ENCODE assay signal across 9 cellular contexts in the genomic region with DNA sequence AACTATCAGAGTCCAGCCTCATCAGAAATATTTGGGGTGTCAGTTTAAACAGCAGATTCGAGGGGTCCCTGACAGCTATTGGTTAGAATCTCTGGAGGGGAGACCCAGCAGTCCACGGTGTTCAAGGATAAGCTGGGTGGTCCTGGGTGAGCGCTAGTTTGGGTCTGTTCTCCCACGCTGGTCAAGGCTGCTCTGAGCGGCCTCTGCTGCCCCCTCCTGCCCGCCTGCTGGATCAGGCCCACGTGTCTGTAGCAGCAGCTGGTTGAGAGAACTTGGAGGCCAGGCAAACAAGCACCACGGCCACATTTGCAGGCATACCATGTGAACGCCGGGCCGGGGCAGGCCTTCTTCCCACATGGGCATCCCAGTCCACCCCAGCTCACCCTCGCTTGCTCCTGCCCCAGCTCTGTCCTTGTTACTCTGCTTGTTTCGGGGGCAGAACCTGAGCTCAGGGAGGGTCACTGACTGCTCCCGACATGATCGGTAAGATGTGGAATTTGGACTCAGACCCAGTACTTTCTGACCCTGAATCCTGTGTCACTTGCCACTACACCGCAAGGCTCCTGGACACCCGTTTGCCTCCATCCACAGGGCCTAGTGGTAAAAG. TPM values are rescaled to one million over a fixed set of nuclear protein-coding genes. Genes with fewer than 3 reads are reported as not detected.
DNase-seq lines count a peak whose midpoint lies in the region; ATAC-seq and TF ChIP-seq lines count a peak whose summit lies in the region.
"Had no signal": no experiment of that assay in that cellular context is flagged by ENCODE, and none has a peak within 500 bp of the region (broad histone marks: within the 10 kb centered on the region; RNA-seq: fewer than 3 reads in every experiment).

No MANE protein-coding gene starts in this region.

- H3K4me1 Mint-ChIP-seq in activated CD4-positive, alpha-beta memory T cell treated with anti-CD3 and anti-CD28 coated beads for 36 hours (ENCODE audit: low read depth): peaks cover 3% of the 10 kb centered on the region
- H3K4me1 Mint-ChIP-seq in progenitor cell of endocrine pancreas (ENCODE audit: low read depth): no peaks in the 10 kb centered on the region
- peaks cover 21% of the 10 kb centered on the region for H3K4me1 Mint-ChIP-seq in CD4-positive, alpha-beta T cell (ENCODE audit: low read depth)

- no peak overlapping the region for H2AFZ ChIP-seq in Karpas-422 (ENCODE audit: low read length)

- H3K79me2 ChIP-seq in Karpas-422 (ENCODE audit: low read length): no peaks in the 10 kb centered on the region

- H3K9me3 Mint-ChIP-seq in activated CD4-positive, alpha-beta memory T cell treated with anti-CD3 and anti-CD28 coated beads for 36 hours: no peaks in the 10 kb centered on the region
- H3K9me3 Mint-ChIP-seq in progenitor cell of endocrine pancreas (ENCODE audit: low read depth): no peaks in the 10 kb centered on the region
- H3K9me3 Mint-ChIP-seq in CD4-positive, alpha-beta T cell: no peaks in the 10 kb centered on the region

- no peak overlapping the region for H3K4me3 Mint-ChIP-seq in activated CD4-positive, alpha-beta memory T cell treated with anti-CD3 and anti-CD28 coated beads for 36 hours
- no peak overlapping the region for H3K4me3 Mint-ChIP-seq in progenitor cell of endocrine pancreas (ENCODE audit: low read depth)
- H3K4me3 Mint-ChIP-seq in CD4-positive, alpha-beta T cell: no peak overlapping the region
- H3K4me3 Mint-ChIP-seq: CD4-positive, CD25-positive, alpha-beta regulatory T cell had no signal

- CTCF ChIA-PET in activated CD4-positive, alpha-beta memory T cell treated with anti-CD3 and anti-CD28 coated beads for 36 hours (lab: Charles Lee): interaction anchor here (0.8 to 2.8 kb wide), 15 partner anchors 10 to 697 kb away, joined by 3 to 12 read pairs (median 5); no protein-coding TSS in a partner anchor
- CTCF ChIA-PET in CD4-positive, alpha-beta T cell (lab: Charles Lee): no interaction called here

- no peak overlapping the region for H3K4me2 ChIP-seq in Karpas-422 (ENCODE audit: low read depth, low read length, poor library complexity, severe bottlenecking)

- H3K27me3 ChIP-seq in Karpas-422 (ENCODE audit: low read length): no peaks in the 10 kb centered on the region
- peaks cover 79% of the 10 kb centered on the region for H3K27me3 ChIP-seq in CD4-positive, alpha-beta T cell (ENCODE audit: control insufficient read depth, insufficient read depth, low read length)

- H3K9ac ChIP-seq in Karpas-422 (ENCODE audit: low read length): no peak overlapping the region

- POLR2A ChIA-PET in activated CD4-positive, alpha-beta memory T cell treated with anti-CD3 and anti-CD28 coated beads for 36 hours (lab: Charles Lee): no interaction called here
- POLR2A ChIA-PET in CD4-positive, alpha-beta T cell (lab: Charles Lee): no interaction called here

- H3K9me2 ChIP-seq in Karpas-422 (replicated peaks; ENCODE audit: insufficient read depth, low read length): no peaks in the 10 kb centered on the region

- peak; percentile 21 for DNase-seq in NCI-H2227 (lab: John Stamatoyannopoulos, UW; ENCODE audit: unreplicated experiment)
- no peak for DNase-seq in NCI-H2227 treated with DMSO at 0.1 percent for 48 hours (lab: John Stamatoyannopoulos, UW)
- DNase-seq in Karpas-422: peak; percentile 73
- DNase-seq in activated CD4-positive, alpha-beta memory T cell treated with anti-CD3 and anti-CD28 coated beads for 36 hours: peak; percentile 56
- DNase-seq in head of caudate nucleus: peak; percentile 51 to 87 (median 75)
- peak; percentile 56 for DNase-seq in progenitor cell of endocrine pancreas (ENCODE audit: low spot score, unreplicated experiment)
- DNase-seq in CD4-positive, alpha-beta T cell: no peak

- ATAC-seq in HG03280 (IDR thresholded peaks at IDR 0.05; ENCODE audit: unreplicated experiment): no peak
- ATAC-seq in CD4-positive, alpha-beta T cell (ENCODE audit: poor library complexity): no peak

- H3K27ac Mint-ChIP-seq in activated CD4-positive, alpha-beta memory T cell treated with anti-CD3 and anti-CD28 coated beads for 36 hours: no peak overlapping the region
- no peak overlapping the region for H3K27ac Mint-ChIP-seq in progenitor cell of endocrine pancreas
- no peak overlapping the region for H3K27ac Mint-ChIP-seq in CD4-positive, alpha-beta T cell
- H3K27ac Mint-ChIP-seq: CD4-positive, CD25-positive, alpha-beta regulatory T cell had no signal

- no peaks in the 10 kb centered on the region for H3K36me3 Mint-ChIP-seq in activated CD4-positive, alpha-beta memory T cell treated with anti-CD3 and anti-CD28 coated beads for 36 hours
- H3K36me3 Mint-ChIP-seq in progenitor cell of endocrine pancreas (ENCODE audit: insufficient read depth): no peaks in the 10 kb centered on the region
- no peaks in the 10 kb centered on the region for H3K36me3 Mint-ChIP-seq in CD4-positive, alpha-beta T cell (ENCODE audit: low read depth)
- H3K36me3 Mint-ChIP-seq: CD4-positive, CD25-positive, alpha-beta regulatory T cell had no signal

- intact Hi-C loops in activated CD4-positive, alpha-beta memory T cell treated with anti-CD3 and anti-CD28 coated beads for 36 hours (cut with micrococcal nuclease): loop anchor here (1.0 to 10.0 kb wide), 2 partner anchors 177 to 473 kb away; no protein-coding TSS in a partner anchor
- intact Hi-C loops in head of caudate nucleus (cut with DNase I): loop anchor here (2.0 to 5.0 kb wide), 2 partner anchors 177 to 445 kb away; no protein-coding TSS in a partner anchor
- intact Hi-C loops in CD4-positive, alpha-beta T cell (cut with DNase I, micrococcal nuclease): loop anchor here in 1 of 2 experiments (10.0 kb wide), 1 partner anchor 693 kb away; no protein-coding TSS in a partner anchor

- no peak overlapping the region for H3K4me3 ChIP-seq in Karpas-422 (ENCODE audit: low read length)

- peak; percentile 81 for TF ChIP-seq CTCF in progenitor cell of endocrine pancreas (IDR thresholded peaks at IDR 0.05; ENCODE audit: unreplicated experiment)
- no peak for TF ChIP-seq CTCF in CD4-positive, alpha-beta T cell (IDR thresholded peaks at IDR 0.05)

- H4K20me1 ChIP-seq in Karpas-422 (ENCODE audit: insufficient read depth, low read depth, low read length): no peaks in the 10 kb centered on the region

- peaks cover 59% of the 10 kb centered on the region for H3K27me3 Mint-ChIP-seq in activated CD4-positive, alpha-beta memory T cell treated with anti-CD3 and anti-CD28 coated beads for 36 hours
- H3K27me3 Mint-ChIP-seq in progenitor cell of endocrine pancreas: peaks cover 90% of the 10 kb centered on the region
- peaks cover 74% of the 10 kb centered on the region for H3K27me3 Mint-ChIP-seq in CD4-positive, alpha-beta T cell

- no peaks in the 10 kb centered on the region for H3K4me1 ChIP-seq in Karpas-422 (ENCODE audit: low read length)

- no peak overlapping the region for H3K27ac ChIP-seq in Karpas-422 (ENCODE audit: low read length)
- H3K27ac ChIP-seq in CD4-positive, alpha-beta T cell (ENCODE audit: low read depth, low read length): no peak overlapping the region

- no peaks in the 10 kb centered on the region for H3K9me3 ChIP-seq in Karpas-422 (ENCODE audit: low read length)
- H3K9me3 ChIP-seq in CD4-positive, alpha-beta T cell (ENCODE audit: control insufficient read depth, low read length): no peaks in the 10 kb centered on the region

- H3K36me3 ChIP-seq in Karpas-422 (ENCODE audit: insufficient read depth, low read length): no peaks in the 10 kb centered on the region

RNA-seq across cellular contexts. Expression of gene FOXF1, which starts 7.4 kb away (rescaled TPM):
- total RNA-seq in Karpas-422 (2014; rRNA removed; shearing (Covaris generic); ENCODE audit: low replicate concordance): not detected in 2 replicates
- total RNA-seq in activated CD4-positive, alpha-beta memory T cell treated with anti-CD3 and anti-CD28 coated beads for 36 hours: not detected
- not detected in 2 replicates for total RNA-seq in progenitor cell of endocrine pancreas
- not detected for total RNA-seq in CD4-positive, alpha-beta T cell
- total RNA-seq: CD4-positive, CD25-positive, alpha-beta regulatory T cell had no signal

RNA-seq across cellular contexts. Expression of gene MTHFSD, which starts 37.3 kb away (rescaled TPM):
- 18.8 and 21.8 TPM in 2 replicates for total RNA-seq in Karpas-422 (2014; rRNA removed; shearing (Covaris generic); ENCODE audit: low replicate concordance)
- total RNA-seq in activated CD4-positive, alpha-beta memory T cell treated with anti-CD3 and anti-CD28 coated beads for 36 hours: 10 to 100 TPM; 17.9 to 19.0 TPM
- 21.8 and 22.8 TPM in 2 replicates for total RNA-seq in progenitor cell of endocrine pancreas
- total RNA-seq in CD4-positive, alpha-beta T cell: 1 to 10 TPM; 7.3 to 7.9 TPM

RNA-seq across cellular contexts. Expression of gene FOXC2, which starts 48.9 kb away (rescaled TPM):
- total RNA-seq in Karpas-422 (2014; rRNA removed; shearing (Covaris generic); ENCODE audit: low replicate concordance): 0.07 TPM in 1 of 2 replicates, not detected in the other
- total RNA-seq in activated CD4-positive, alpha-beta memory T cell treated with anti-CD3 and anti-CD28 coated beads for 36 hours: not detected
- total RNA-seq in progenitor cell of endocrine pancreas: 0.11 TPM in 1 of 2 replicates, not detected in the other
- under 1 TPM; 0.11 to 0.19 TPM for total RNA-seq in CD4-positive, alpha-beta T cell
- total RNA-seq: CD4-positive, CD25-positive, alpha-beta regulatory T cell had no signal

Comparison
In these comparisons a context has a peak if more than half of its experiments do, and no peak if none do; other contexts are left out.
1. DNase-seq: peak in NCI-H2227 (single experiment), Karpas-422 (single experiment), activated CD4-positive, alpha-beta memory T cell treated with anti-CD3 and anti-CD28 coated beads for 36 hours (single experiment), head of caudate nucleus (42 of 42) and progenitor cell of endocrine pancreas (single experiment); none in NCI-H2227 treated with DMSO at 0.1 percent for 48 hours (single experiment) and CD4-positive, alpha-beta T cell (0 of 10).